ENCODE assay signal across 18 cellular contexts in genomic region chr9:91234523-91234922, GRCh38.
"Had no signal": no experiment of that assay in that cellular context is flagged by ENCODE, and none has a peak within 500 bp of the region (broad histone marks: within the 10 kb centered on the region; RNA-seq: fewer than 3 reads in every experiment).

No MANE protein-coding gene starts in this region.

- H3K27ac ChIP-seq: epithelial cell of prostate, pancreas, testis had no signal

- H3K27me3 ChIP-seq: pancreas, testis had no signal

- H3K27me3 Mint-ChIP-seq: activated CD4-positive, alpha-beta memory T cell treated with anti-CD3 and anti-CD28 coated beads, Interleukin-2, amount 10 ng/mL, durations not matched to agents 7 days and 5 days; activated naive CD4-positive, alpha-beta T cell treated with anti-CD3 and anti-CD28 coated beads, Interleukin-2, amount 50 U/mL, for 24 hours; brain; central memory CD8-positive, alpha-beta T cell; effector memory CD8-positive, alpha-beta T cell; stimulated activated naive CD8-positive, alpha-beta T cell treated with anti-CD3 and anti-CD28 coated beads, Interleukin-15, amount 100 ng/mL, for 72 hours; T-helper 17 cell had no signal

- H3K9me3 ChIP-seq: pancreas, testis had no signal

- H3K36me3 ChIP-seq: pancreas had no signal

- ATAC-seq: activated CD4-positive, CD25-positive, alpha-beta regulatory T cell treated with anti-CD3 and anti-CD28 coated beads, Interleukin-2, amount 50 U/mL, for 24 hours; effector memory CD8-positive, alpha-beta T cell; left ventricle myocardium superior; pancreas; stimulated activated naive CD8-positive, alpha-beta T cell treated with anti-CD3 and anti-CD28 coated beads, Interleukin-15, amount 100 ng/mL, for 72 hours; T-helper 17 cell had no signal

- DNase-seq: activated CD4-positive, alpha-beta memory T cell treated with anti-CD3 and anti-CD28 coated beads, Interleukin-2, amount 10 ng/mL, durations not matched to agents 7 days and 5 days; activated CD8-positive, alpha-beta memory T cell treated with anti-CD3 and anti-CD28 coated beads, Interleukin-2, amount 50 U/mL, for 48 hours; amniotic stem cell; cortex of kidney; effector memory CD8-positive, alpha-beta T cell; kidney; left ventricle myocardium superior; pancreas; stimulated activated CD4-positive, alpha-beta T cell treated with anti-CD3 and anti-CD28 coated beads, Interleukin-4, amount 100 ng/mL, for 4 hours; stimulated activated naive CD8-positive, alpha-beta T cell treated with anti-CD3 and anti-CD28 coated beads, Interleukin-15, amount 100 ng/mL, for 72 hours; T-helper 17 cell; testis had no signal

- H3K4me3 Mint-ChIP-seq: activated CD4-positive, alpha-beta memory T cell treated with anti-CD3 and anti-CD28 coated beads, Interleukin-2, amount 10 ng/mL, durations not matched to agents 7 days and 5 days; activated naive CD4-positive, alpha-beta T cell treated with anti-CD3 and anti-CD28 coated beads, Interleukin-2, amount 50 U/mL, for 24 hours; brain; central memory CD8-positive, alpha-beta T cell; effector memory CD8-positive, alpha-beta T cell; neural crest cell; stimulated activated naive CD8-positive, alpha-beta T cell treated with anti-CD3 and anti-CD28 coated beads, Interleukin-15, amount 100 ng/mL, for 72 hours; T-helper 17 cell had no signal

- H3K4me3 ChIP-seq: pancreas, testis had no signal

- H3K4me1 Mint-ChIP-seq: activated CD4-positive, alpha-beta memory T cell treated with anti-CD3 and anti-CD28 coated beads, Interleukin-2, amount 10 ng/mL, durations not matched to agents 7 days and 5 days; activated naive CD4-positive, alpha-beta T cell treated with anti-CD3 and anti-CD28 coated beads, Interleukin-2, amount 50 U/mL, for 24 hours; brain; central memory CD8-positive, alpha-beta T cell; neural crest cell; stimulated activated naive CD8-positive, alpha-beta T cell treated with anti-CD3 and anti-CD28 coated beads, Interleukin-15, amount 100 ng/mL, for 72 hours; T-helper 17 cell had no signal

- FAIRE-seq: kidney, pancreas had no signal

- H3K27ac Mint-ChIP-seq: activated CD4-positive, alpha-beta memory T cell treated with anti-CD3 and anti-CD28 coated beads, Interleukin-2, amount 10 ng/mL, durations not matched to agents 7 days and 5 days; activated naive CD4-positive, alpha-beta T cell treated with anti-CD3 and anti-CD28 coated beads, Interleukin-2, amount 50 U/mL, for 24 hours; brain; effector memory CD8-positive, alpha-beta T cell; T-helper 17 cell had no signal

- H3K4me1 ChIP-seq: pancreas, testis had no signal

- H3K9me3 Mint-ChIP-seq: activated naive CD4-positive, alpha-beta T cell treated with anti-CD3 and anti-CD28 coated beads, Interleukin-2, amount 50 U/mL, for 24 hours; effector memory CD8-positive, alpha-beta T cell; neural crest cell; stimulated activated naive CD8-positive, alpha-beta T cell treated with anti-CD3 and anti-CD28 coated beads, Interleukin-15, amount 100 ng/mL, for 72 hours had no signal
